In the genomic region with DNA sequence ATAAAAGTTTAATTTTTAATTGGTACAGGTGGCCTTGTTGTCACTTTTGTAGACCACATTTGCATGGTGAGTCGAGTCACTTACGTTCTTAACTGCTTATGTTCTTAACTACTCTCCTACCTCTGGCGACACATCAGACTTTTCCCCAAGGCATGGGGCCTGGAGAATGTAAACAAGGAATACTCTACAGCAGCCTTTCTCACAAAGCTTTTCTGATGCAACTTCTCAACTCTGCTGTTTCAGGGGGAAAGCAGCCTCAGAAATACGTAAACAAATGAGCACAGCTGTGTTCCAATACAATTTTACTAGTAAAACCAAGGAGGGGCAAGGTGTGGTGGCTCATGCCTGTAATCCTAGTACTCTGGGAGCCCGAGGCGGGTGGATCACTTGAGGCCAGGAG, we compare ENCODE assay signal across 1 cellular context.
TF ChIP-seq lines count a peak whose summit lies in the region.

No MANE protein-coding gene starts in this region.

TF ChIP-seq in GM23338, 12 proteins besides CTCF, POLR2A, EP300 and RAD21 (continued from another document):
- TF ChIP-seq, protein P1, sequence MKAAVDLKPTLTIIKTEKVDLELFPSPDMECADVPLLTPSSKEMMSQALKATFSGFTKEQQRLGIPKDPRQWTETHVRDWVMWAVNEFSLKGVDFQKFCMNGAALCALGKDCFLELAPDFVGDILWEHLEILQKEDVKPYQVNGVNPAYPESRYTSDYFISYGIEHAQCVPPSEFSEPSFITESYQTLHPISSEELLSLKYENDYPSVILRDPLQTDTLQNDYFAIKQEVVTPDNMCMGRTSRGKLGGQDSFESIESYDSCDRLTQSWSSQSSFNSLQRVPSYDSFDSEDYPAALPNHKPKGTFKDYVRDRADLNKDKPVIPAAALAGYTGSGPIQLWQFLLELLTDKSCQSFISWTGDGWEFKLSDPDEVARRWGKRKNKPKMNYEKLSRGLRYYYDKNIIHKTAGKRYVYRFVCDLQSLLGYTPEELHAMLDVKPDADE (IDR thresholded peaks at IDR 0.05): no peak
- TF ChIP-seq JUNB (IDR thresholded peaks at IDR 0.05; ENCODE audit: unreplicated experiment) (no peak), EZH2 (IDR thresholded peaks at IDR 0.05; ENCODE audit: low read depth, unreplicated experiment) (no peak), EZH2phosphoT487 (IDR thresholded peaks at IDR 0.05; ENCODE audit: unreplicated experiment) (no peak), ZNF114 (CRISPR knock-in tag; IDR thresholded peaks at IDR 0.05) (no peak), CREB1 (CRISPR knock-in tag; IDR thresholded peaks at IDR 0.05; ENCODE audit: low read depth) (no peak), POLR2AphosphoS5 (IDR thresholded peaks at IDR 0.05; ENCODE audit: low read depth) (no peak)
- TF ChIP-seq, protein P2, sequence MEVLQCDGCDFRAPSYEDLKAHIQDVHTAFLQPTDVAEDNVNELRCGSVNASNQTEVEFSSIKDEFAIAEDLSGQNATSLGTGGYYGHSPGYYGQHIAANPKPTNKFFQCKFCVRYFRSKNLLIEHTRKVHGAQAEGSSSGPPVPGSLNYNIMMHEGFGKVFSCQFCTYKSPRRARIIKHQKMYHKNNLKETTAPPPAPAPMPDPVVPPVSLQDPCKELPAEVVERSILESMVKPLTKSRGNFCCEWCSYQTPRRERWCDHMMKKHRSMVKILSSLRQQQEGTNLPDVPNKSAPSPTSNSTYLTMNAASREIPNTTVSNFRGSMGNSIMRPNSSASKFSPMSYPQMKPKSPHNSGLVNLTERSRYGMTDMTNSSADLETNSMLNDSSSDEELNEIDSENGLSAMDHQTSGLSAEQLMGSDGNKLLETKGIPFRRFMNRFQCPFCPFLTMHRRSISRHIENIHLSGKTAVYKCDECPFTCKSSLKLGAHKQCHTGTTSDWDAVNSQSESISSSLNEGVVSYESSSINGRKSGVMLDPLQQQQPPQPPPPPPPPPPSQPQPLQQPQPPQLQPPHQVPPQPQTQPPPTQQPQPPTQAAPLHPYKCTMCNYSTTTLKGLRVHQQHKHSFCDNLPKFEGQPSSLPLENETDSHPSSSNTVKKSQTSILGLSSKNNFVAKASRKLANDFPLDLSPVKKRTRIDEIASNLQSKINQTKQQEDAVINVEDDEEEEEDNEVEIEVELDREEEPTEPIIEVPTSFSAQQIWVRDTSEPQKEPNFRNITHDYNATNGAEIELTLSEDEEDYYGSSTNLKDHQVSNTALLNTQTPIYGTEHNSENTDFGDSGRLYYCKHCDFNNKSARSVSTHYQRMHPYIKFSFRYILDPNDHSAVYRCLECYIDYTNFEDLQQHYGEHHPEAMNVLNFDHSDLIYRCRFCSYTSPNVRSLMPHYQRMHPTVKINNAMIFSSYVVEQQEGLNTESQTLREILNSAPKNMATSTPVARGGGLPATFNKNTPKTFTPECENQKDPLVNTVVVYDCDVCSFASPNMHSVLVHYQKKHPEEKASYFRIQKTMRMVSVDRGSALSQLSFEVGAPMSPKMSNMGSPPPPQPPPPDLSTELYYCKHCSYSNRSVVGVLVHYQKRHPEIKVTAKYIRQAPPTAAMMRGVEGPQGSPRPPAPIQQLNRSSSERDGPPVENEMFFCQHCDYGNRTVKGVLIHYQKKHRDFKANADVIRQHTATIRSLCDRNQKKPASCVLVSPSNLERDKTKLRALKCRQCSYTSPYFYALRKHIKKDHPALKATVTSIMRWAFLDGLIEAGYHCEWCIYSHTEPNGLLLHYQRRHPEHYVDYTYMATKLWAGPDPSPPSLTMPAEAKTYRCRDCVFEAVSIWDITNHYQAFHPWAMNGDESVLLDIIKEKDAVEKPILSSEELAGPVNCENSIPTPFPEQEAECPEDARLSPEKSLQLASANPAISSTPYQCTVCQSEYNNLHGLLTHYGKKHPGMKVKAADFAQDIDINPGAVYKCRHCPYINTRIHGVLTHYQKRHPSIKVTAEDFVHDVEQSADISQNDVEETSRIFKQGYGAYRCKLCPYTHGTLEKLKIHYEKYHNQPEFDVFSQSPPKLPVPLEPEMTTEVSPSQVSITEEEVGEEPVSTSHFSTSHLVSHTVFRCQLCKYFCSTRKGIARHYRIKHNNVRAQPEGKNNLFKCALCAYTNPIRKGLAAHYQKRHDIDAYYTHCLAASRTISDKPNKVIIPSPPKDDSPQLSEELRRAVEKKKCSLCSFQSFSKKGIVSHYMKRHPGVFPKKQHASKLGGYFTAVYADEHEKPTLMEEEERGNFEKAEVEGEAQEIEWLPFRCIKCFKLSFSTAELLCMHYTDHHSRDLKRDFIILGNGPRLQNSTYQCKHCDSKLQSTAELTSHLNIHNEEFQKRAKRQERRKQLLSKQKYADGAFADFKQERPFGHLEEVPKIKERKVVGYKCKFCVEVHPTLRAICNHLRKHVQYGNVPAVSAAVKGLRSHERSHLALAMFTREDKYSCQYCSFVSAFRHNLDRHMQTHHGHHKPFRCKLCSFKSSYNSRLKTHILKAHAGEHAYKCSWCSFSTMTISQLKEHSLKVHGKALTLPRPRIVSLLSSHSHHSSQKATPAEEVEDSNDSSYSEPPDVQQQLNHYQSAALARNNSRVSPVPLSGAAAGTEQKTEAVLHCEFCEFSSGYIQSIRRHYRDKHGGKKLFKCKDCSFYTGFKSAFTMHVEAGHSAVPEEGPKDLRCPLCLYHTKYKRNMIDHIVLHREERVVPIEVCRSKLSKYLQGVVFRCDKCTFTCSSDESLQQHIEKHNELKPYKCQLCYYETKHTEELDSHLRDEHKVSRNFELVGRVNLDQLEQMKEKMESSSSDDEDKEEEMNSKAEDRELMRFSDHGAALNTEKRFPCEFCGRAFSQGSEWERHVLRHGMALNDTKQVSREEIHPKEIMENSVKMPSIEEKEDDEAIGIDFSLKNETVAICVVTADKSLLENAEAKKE (CRISPR knock-in tag; IDR thresholded peaks at IDR 0.05): no peak
